Comparison of ENCODE assay signal across 27 cellular contexts in genomic region chr7:144398911-144399310, GRCh38. TPM values are rescaled to one million over a fixed set of nuclear protein-coding genes. Genes with fewer than 3 reads are reported as not detected.
DNase-seq lines count a peak whose midpoint lies in the region; TF ChIP-seq lines count a peak whose summit lies in the region.
"Had no signal": no experiment of that assay in that cellular context is flagged by ENCODE, and none has a peak within 500 bp of the region (broad histone marks: within the 10 kb centered on the region; RNA-seq: fewer than 3 reads in every experiment).

No MANE protein-coding gene starts in this region.

- H2BK120ac ChIP-seq in neuronal stem cell (ENCODE audit: low read depth, low read length), result no peak overlapping the region

- no peak overlapping the region for H3K4me3 Mint-ChIP-seq in type B pancreatic cell
- H3K4me3 Mint-ChIP-seq: CD14-positive monocyte; CD4-positive, alpha-beta memory T cell; CD4-positive, CD25-positive, alpha-beta regulatory T cell; CD8-positive, alpha-beta memory T cell had no signal

- H3K4me1 ChIP-seq in neuronal stem cell (ENCODE audit: control insufficient read depth in 2 of 2, insufficient read depth in 1 of 2, low read depth in 1 of 2, low read length in 2 of 2) (no peaks in the 10 kb centered on the region), ovary (ENCODE audit: insufficient read depth) (no peaks in the 10 kb centered on the region)
- H3K4me1 ChIP-seq: BE2C, BLaER1 had no signal

- intact Hi-C loops in ovary (cut with DNase I), result no loop called here

- no CpG with 5 or more reads among the region's 6 CpGs for WGBS in neuronal stem cell (ENCODE audit: extremely low coverage in 2 of 2, insufficient read length in 2 of 2, insufficient replicate concordance in 1 of 2), 2 donors
- 86 to 88% (median 86%) methylated on average over 6 of the region's 6 CpGs for WGBS in ovary, 3 donors

- H3K9me3 ChIP-seq in neuronal stem cell (replicated peaks in 1 of 2; ENCODE audit: control insufficient read depth in 2 of 2, insufficient read depth in 1 of 2, low read depth in 1 of 2, low read length in 2 of 2), result peaks cover 0 to 2% of the 10 kb centered on the region in 2 donors
- no peaks in the 10 kb centered on the region for H3K9me3 ChIP-seq in ovary
- H3K9me3 ChIP-seq: BE2C, BLaER1 had no signal

- H3K27ac ChIP-seq in neuronal stem cell (replicated peaks; ENCODE audit: low read length), result no peak overlapping the region
- H3K27ac ChIP-seq in ovary, result no peak overlapping the region
- H3K27ac ChIP-seq: BLaER1 had no signal

- H3K9ac ChIP-seq in neuronal stem cell (ENCODE audit: low read depth, low read length, poor library complexity), result no peak overlapping the region
- H3K9ac ChIP-seq: BLaER1 had no signal

- H4K8ac ChIP-seq in neuronal stem cell (ENCODE audit: low read depth, low read length), result no peak overlapping the region

- H2BK12ac ChIP-seq in neuronal stem cell (ENCODE audit: low read length), result no peak overlapping the region

- no peak for TF ChIP-seq CTCF in type B pancreatic cell (conservative IDR thresholded peaks at IDR 0.05)
- TF ChIP-seq CTCF in ovary (IDR thresholded peaks at IDR 0.05), result no peak

- no peak overlapping the region for H2AFZ ChIP-seq in neuronal stem cell (ENCODE audit: low read length)

- no peaks in the 10 kb centered on the region for H3K36me3 Mint-ChIP-seq in type B pancreatic cell
- H3K36me3 Mint-ChIP-seq: CD14-positive monocyte; CD4-positive, alpha-beta memory T cell; CD4-positive, CD25-positive, alpha-beta regulatory T cell; CD8-positive, alpha-beta memory T cell had no signal

- DNase-seq in mesenteric fat pad (ENCODE audit: low spot score), result peak; percentile 69
- no peak for DNase-seq in neuronal stem cell (ENCODE audit: low spot score)
- DNase-seq in type B pancreatic cell (ENCODE audit: extremely low spot score, unreplicated experiment), result peak; percentile 31
- DNase-seq in ovary, result no peak
- DNase-seq in NCI-H748 treated with DMSO at 0.1 percent for 48 hours (lab: John Stamatoyannopoulos, UW), result no peak
- DNase-seq: 8988T; ACHN; BE2C; C1 segment of cervical spinal cord; CD4-positive, alpha-beta memory T cell; CD4-positive, CD25-positive, alpha-beta regulatory T cell; CD8-positive, alpha-beta memory T cell; COR-L47; DMS 273 treated with DMSO at 0.1 percent for 48 hours; DMS153; DMS53; DMS79; DND-41; EL; GDM1 had no signal

- no peak overlapping the region for H3K4ac ChIP-seq in neuronal stem cell (ENCODE audit: low read length)

- H3K36me3 ChIP-seq in neuronal stem cell (replicated peaks in 1 of 2; ENCODE audit: control insufficient read depth in 2 of 2, insufficient read depth in 2 of 2, low read length in 2 of 2) (no peaks in the 10 kb centered on the region), ovary (no peaks in the 10 kb centered on the region)
- H3K36me3 ChIP-seq: BE2C, BLaER1 had no signal

- no peak overlapping the region for H3K27ac Mint-ChIP-seq in type B pancreatic cell
- H3K27ac Mint-ChIP-seq: CD14-positive monocyte; CD4-positive, CD25-positive, alpha-beta regulatory T cell had no signal

- no peak overlapping the region for H2BK15ac ChIP-seq in neuronal stem cell (ENCODE audit: low read length)

- no peak overlapping the region for H4K91ac ChIP-seq in neuronal stem cell (ENCODE audit: low read depth, low read length, poor library complexity)

- TF ChIP-seq EP300 in ovary (IDR thresholded peaks at IDR 0.05), result no peak

- no peaks in the 10 kb centered on the region for H3K9me3 Mint-ChIP-seq in type B pancreatic cell
- H3K9me3 Mint-ChIP-seq: CD14-positive monocyte; CD4-positive, alpha-beta memory T cell; CD4-positive, CD25-positive, alpha-beta regulatory T cell; CD8-positive, alpha-beta memory T cell had no signal

- peak overlapping the region; percentile 30 for H3K18ac ChIP-seq in neuronal stem cell (ENCODE audit: low read length)

- no peak overlapping the region for H3K4me2 ChIP-seq in neuronal stem cell (ENCODE audit: insufficient read depth, low read length, poor library complexity, severe bottlenecking)
- H3K4me2 ChIP-seq: BLaER1 had no signal

- H3K79me1 ChIP-seq in neuronal stem cell (ENCODE audit: low read depth, low read length), result no peaks in the 10 kb centered on the region

- TF ChIP-seq POLR2A in ovary (IDR thresholded peaks at IDR 0.05), result no peak

- H3K23ac ChIP-seq in neuronal stem cell (ENCODE audit: low read depth, low read length, poor library complexity), result no peak overlapping the region

- H2AK5ac ChIP-seq in neuronal stem cell (ENCODE audit: low read depth, low read length), result no peak overlapping the region

- no peak overlapping the region for H2BK5ac ChIP-seq in neuronal stem cell (ENCODE audit: low read length)

- peaks cover 5% of the 10 kb centered on the region for H3K27me3 Mint-ChIP-seq in type B pancreatic cell

- H3K27me3 ChIP-seq in neuronal stem cell (ENCODE audit: control insufficient read depth in 3 of 3, insufficient read depth in 3 of 3, low read depth in 1 of 3, low read length in 3 of 3), result no peaks in the 10 kb centered on the region
- no peaks in the 10 kb centered on the region for H3K27me3 ChIP-seq in ovary
- H3K27me3 ChIP-seq: BLaER1 had no signal

- H3K14ac ChIP-seq in neuronal stem cell (ENCODE audit: low read length), result peak overlapping the region; percentile 84

- no peak overlapping the region for H3K4me3 ChIP-seq in neuronal stem cell (ENCODE audit: low read length in 2 of 2)
- H3K4me3 ChIP-seq in ovary, result no peak overlapping the region
- H3K4me3 ChIP-seq: BLaER1, GM12878 had no signal

- no peaks in the 10 kb centered on the region for H3K4me1 Mint-ChIP-seq in type B pancreatic cell (ENCODE audit: unreplicated experiment)
- H3K4me1 Mint-ChIP-seq: CD14-positive monocyte; CD4-positive, alpha-beta memory T cell; CD4-positive, CD25-positive, alpha-beta regulatory T cell; CD8-positive, alpha-beta memory T cell had no signal

RNA-seq across cellular contexts. Expression of gene NOBOX, which starts 4.6 kb away (rescaled TPM):
- total RNA-seq in mesenteric fat pad (not detected), type B pancreatic cell (ENCODE audit: low replicate concordance) (not detected in 2 replicates), ovary (not detected)
- not detected for polyA plus RNA-seq in neuronal stem cell (2013, experiment 1 of 2)
- polyA plus RNA-seq in neuronal stem cell (2013, experiment 2 of 2), result not detected
- polyA plus RNA-seq in ovary, result under 1 TPM in 1 of 2 donors, not detected in 1; 0.36 TPM
- total RNA-seq: A673; CD4-positive, alpha-beta memory T cell; CD4-positive, CD25-positive, alpha-beta regulatory T cell; CD8-positive, alpha-beta memory T cell; Daoy; G401; GM12878 had no signal
- polyA plus RNA-seq: AG04450; CD14-positive monocyte; CD4-positive, alpha-beta memory T cell; CD4-positive, CD25-positive, alpha-beta regulatory T cell; CD8-positive, alpha-beta memory T cell; GM12878 had no signal

RNA-seq across cellular contexts. Expression of gene ARHGEF5, which starts 43.7 kb away (rescaled TPM):
- 9.4 TPM for total RNA-seq in mesenteric fat pad
- polyA plus RNA-seq in neuronal stem cell (2013, experiment 1 of 2), result 2.5 TPM
- polyA plus RNA-seq in neuronal stem cell (2013, experiment 2 of 2), result 2.3 TPM
- 17.2 and 51.2 TPM in 2 replicates for total RNA-seq in type B pancreatic cell (ENCODE audit: low replicate concordance)
- 10 to 100 TPM in 6 of 7 donors, 1 to 10 TPM in 1; 5.4 to 36.5 (median 11.2) TPM for total RNA-seq in ovary
- 1 to 10 TPM; 4.0 to 9.6 TPM for polyA plus RNA-seq in ovary
- total RNA-seq: G401 had no signal

Comparison
In these comparisons a context has a peak if more than half of its experiments do, and no peak if none do; other contexts are left out.
1. DNase-seq: peak in mesenteric fat pad (single experiment) and type B pancreatic cell (single experiment); none in neuronal stem cell (single experiment), ovary (0 of 5) and NCI-H748 treated with DMSO at 0.1 percent for 48 hours (single experiment).